ENCODE assay signal across 8 cellular contexts in the genomic region with DNA sequence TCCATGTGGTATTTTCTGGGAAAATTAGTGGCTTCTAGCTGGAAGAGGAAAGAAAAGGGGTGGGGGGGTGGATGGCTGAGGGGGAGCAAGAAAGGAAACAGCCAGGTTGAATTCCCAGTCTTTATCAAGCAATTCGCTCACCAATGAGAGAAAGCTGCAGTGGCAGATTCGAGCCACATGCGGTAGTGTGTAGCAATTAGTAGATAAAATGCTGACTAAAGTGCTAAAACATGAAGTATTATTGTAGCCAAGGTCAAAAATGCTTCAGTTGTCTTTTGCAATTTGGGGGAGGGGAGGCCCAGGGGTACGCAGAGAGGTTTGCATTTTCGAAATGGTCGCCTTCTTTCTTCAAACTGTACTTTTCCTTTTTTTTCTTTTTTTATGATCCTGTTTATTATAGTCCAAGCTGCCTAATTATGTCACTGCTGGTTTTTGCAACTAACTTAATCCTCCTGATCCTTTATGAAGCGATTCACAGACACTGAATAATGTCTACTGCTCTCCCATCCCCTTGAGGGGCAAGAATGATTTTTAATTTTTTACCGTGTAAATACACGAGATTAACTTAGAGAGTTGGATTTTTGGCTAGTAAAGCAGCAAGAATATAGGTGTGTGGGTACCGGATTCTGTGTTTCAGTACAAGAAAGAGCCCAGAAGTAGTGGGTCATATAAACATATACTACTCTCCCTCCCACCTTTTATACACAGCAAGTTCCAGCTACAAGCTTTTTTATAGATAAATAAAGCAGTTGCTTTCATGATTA. TPM values are rescaled to one million over a fixed set of nuclear protein-coding genes. Genes with fewer than 3 reads are reported as not detected.
DNase-seq lines count a peak whose midpoint lies in the region; ATAC-seq and TF ChIP-seq lines count a peak whose summit lies in the region.

No MANE protein-coding gene starts in this region.

- in situ Hi-C loops in SK-MEL-5 (cut with HindIII; ENCODE audit: low pct_unique_long_range_greater_than_20kb, low sequenced_read_pairs): no loop called here

- H3K27ac Mint-ChIP-seq in activated naive CD4-positive, alpha-beta T cell treated with anti-CD3 and anti-CD28 coated beads, Interleukin-2, amount 50 U/mL, for 72 hours: peak overlapping the region in 1 of 2 donors; percentile 78
- peak overlapping the region in 1 of 2 donors; percentile 47 for H3K27ac Mint-ChIP-seq in effector memory CD8-positive, alpha-beta T cell

- peak overlapping the region in 1 of 2 donors; percentile 11 for H3K27ac ChIP-seq in thoracic aorta

- peak; percentile 17 for DNase-seq in activated naive CD4-positive, alpha-beta T cell treated with Interleukin-2 at 50 U/mL for 16 hours
- DNase-seq in activated naive CD4-positive, alpha-beta T cell treated with anti-CD3 and anti-CD28 coated beads, Interleukin-2, amount 50 U/mL, for 72 hours (ENCODE audit: low spot score in 2 of 2): no peak
- DNase-seq in SK-MEL-5 (ENCODE audit: low read depth, low spot score) (peak; percentile 67), medulla oblongata (ENCODE audit: extremely low spot score) (peak; percentile 70), thoracic aorta (ENCODE audit: low spot score) (no peak)
- DNase-seq in effector memory CD8-positive, alpha-beta T cell: no peak

- peaks cover 11 to 18% of the 10 kb centered on the region in 2 donors for H3K36me3 Mint-ChIP-seq in activated naive CD4-positive, alpha-beta T cell treated with anti-CD3 and anti-CD28 coated beads, Interleukin-2, amount 50 U/mL, for 72 hours
- peaks cover 30% of the 10 kb centered on the region for H3K36me3 Mint-ChIP-seq in effector memory CD8-positive, alpha-beta T cell (ENCODE audit: insufficient read depth)

- TF ChIP-seq CTCF in thoracic aorta (IDR thresholded peaks at IDR 0.05): peak; percentile 55

- H3K9me3 Mint-ChIP-seq in activated naive CD4-positive, alpha-beta T cell treated with anti-CD3 and anti-CD28 coated beads, Interleukin-2, amount 50 U/mL, for 72 hours: no peaks in the 10 kb centered on the region
- H3K9me3 Mint-ChIP-seq in effector memory CD8-positive, alpha-beta T cell: no peaks in the 10 kb centered on the region

- H3K9me3 ChIP-seq in thoracic aorta: no peaks in the 10 kb centered on the region

- no peaks in the 10 kb centered on the region for H3K27me3 Mint-ChIP-seq in effector memory CD8-positive, alpha-beta T cell

- H3K27me3 ChIP-seq in thoracic aorta (replicated peaks; ENCODE audit: insufficient read depth): no peaks in the 10 kb centered on the region

- H3K36me3 ChIP-seq in thoracic aorta: no peaks in the 10 kb centered on the region

- H3K4me1 ChIP-seq in thoracic aorta (ENCODE audit: control insufficient read depth in 1 of 2, low read depth in 2 of 2): peaks cover 9 to 23% of the 10 kb centered on the region in 2 donors

- no peak for ATAC-seq in activated naive CD4-positive, alpha-beta T cell treated with anti-CD3 and anti-CD28 coated beads, Interleukin-2, amount 50 U/mL, for 72 hours
- no peak for ATAC-seq in effector memory CD8-positive, alpha-beta T cell (replicated peaks)
- ATAC-seq in thoracic aorta (ENCODE audit: insufficient number of reproducible peaks, low FRiP score, low read depth): no peak
- no peak for ATAC-seq in GM21619 (IDR thresholded peaks at IDR 0.05; ENCODE audit: unreplicated experiment)
- no peak for ATAC-seq in GM21786 (IDR thresholded peaks at IDR 0.05; ENCODE audit: unreplicated experiment)

- peak overlapping the region; percentile 5 to 76 for H3K4me3 Mint-ChIP-seq in effector memory CD8-positive, alpha-beta T cell

- H3K4me3 ChIP-seq in thoracic aorta: peak overlapping the region; percentile 61

- peaks cover 28 to 50% of the 10 kb centered on the region in 2 donors for H3K4me1 Mint-ChIP-seq in effector memory CD8-positive, alpha-beta T cell (ENCODE audit: low read depth in 2 of 2)

RNA-seq across cellular contexts. Expression of a gene that starts 3.6 kb away (rescaled TPM):
- 10 to 100 TPM; 52.1 to 95.4 TPM for total RNA-seq in activated naive CD4-positive, alpha-beta T cell treated with anti-CD3 and anti-CD28 coated beads, Interleukin-2, amount 50 U/mL, for 72 hours
- 17.1 and 17.5 TPM in 2 replicates for total RNA-seq in SK-MEL-5 (2014; rRNA removed; shearing (Covaris generic))
- polyA plus RNA-seq in SK-MEL-5 (2015; cell fraction: cytosol; rRNA removed): 5.1 and 7.4 TPM in 2 replicates
- 6.0 and 7.0 TPM in 2 replicates for polyA plus RNA-seq in SK-MEL-5 (2015; cell fraction: nucleus; rRNA removed)
- total RNA-seq in thoracic aorta: 10 to 100 TPM; 60.7 to 80.4 TPM

Comparison
In these comparisons a context has a peak if more than half of its experiments do, and no peak if none do; other contexts are left out.
1. DNase-seq: peak in activated naive CD4-positive, alpha-beta T cell treated with Interleukin-2 at 50 U/mL for 16 hours (single experiment), SK-MEL-5 (single experiment) and medulla oblongata (single experiment); none in activated naive CD4-positive, alpha-beta T cell treated with anti-CD3 and anti-CD28 coated beads, Interleukin-2, amount 50 U/mL, for 72 hours (0 of 2), effector memory CD8-positive, alpha-beta T cell (0 of 3) and thoracic aorta (single experiment).